Comparison of ENCODE assay signal across 1 cellular context in the genomic region with DNA sequence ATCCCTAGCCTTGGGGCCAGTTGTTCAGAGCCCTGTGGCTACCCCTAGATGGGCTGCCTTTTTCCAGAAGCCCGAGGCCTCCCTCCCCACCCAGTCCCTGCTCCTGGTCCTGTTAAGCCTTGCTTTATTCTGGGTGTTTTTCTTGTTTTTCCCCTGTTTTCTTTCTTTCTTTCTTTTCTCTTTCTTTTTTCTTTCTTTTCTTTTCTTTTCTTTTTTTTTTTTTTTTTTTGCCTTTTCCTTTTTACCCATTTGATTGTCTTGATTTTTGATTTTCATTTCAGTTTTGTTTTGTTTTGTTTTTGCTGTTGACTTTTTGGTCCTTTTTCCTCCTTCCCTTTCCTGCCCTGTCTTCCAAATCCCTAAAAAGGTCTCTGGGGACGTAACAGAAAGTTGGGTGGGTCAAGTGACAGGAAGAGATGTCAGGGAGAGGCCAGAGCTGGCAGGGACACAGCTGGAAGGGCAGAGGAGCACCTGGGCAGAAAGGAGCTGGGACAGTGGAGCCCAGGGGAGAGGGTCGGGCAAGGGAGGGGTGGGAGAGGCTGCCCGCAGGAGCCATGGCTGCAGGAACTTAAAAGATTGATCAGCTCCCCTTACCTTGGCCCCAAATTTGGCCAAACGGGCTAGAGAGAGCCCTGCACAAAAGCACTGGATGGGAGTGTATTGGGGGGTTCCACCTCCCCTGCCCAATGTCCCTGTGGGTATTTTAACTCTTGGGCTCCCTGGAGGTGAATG.
TF ChIP-seq lines count a peak whose summit lies in the region.

No MANE protein-coding gene starts in this region.

TF ChIP-seq in H1, 55 proteins besides CTCF, POLR2A, EP300 and RAD21:
- TF ChIP-seq TAF1 (IDR thresholded peaks at IDR 0.05; ENCODE audit: low read depth, low read length) (no peak), KDM4A (IDR thresholded peaks at IDR 0.05; ENCODE audit: low read depth, low read length, severe bottlenecking) (peak; percentile 10)
